1 cellular context compared by ENCODE assay signal in genomic region chrX:79174949-79175644, GRCh38.
TF ChIP-seq lines count a peak whose summit lies in the region.

No MANE protein-coding gene starts in this region.

TF ChIP-seq in H1, 55 proteins besides CTCF, POLR2A, EP300 and RAD21:
- no peak for TF ChIP-seq SP1 (IDR thresholded peaks at IDR 0.05; ENCODE audit: low read depth, low read length)
- TF ChIP-seq BRCA1 (IDR thresholded peaks at IDR 0.05; ENCODE audit: low read depth, low read length): no peak
- peak; percentile 70; the same call in 1 of the 2 replicates for TF ChIP-seq CEBPB (IDR thresholded peaks at IDR 0.05; ENCODE audit: low read depth, low read length)
- TF ChIP-seq KDM5A (IDR thresholded peaks at IDR 0.05; ENCODE audit: low read length): no peak
TF ChIP-seq in H1: peak in this region for 1.
